Comparison of ENCODE assay signal across 26 cellular contexts in genomic region chr5:36904677-36905076, GRCh38. TPM values are rescaled to one million over a fixed set of nuclear protein-coding genes. Genes with fewer than 3 reads are reported as not detected.
DNase-seq lines count a peak whose midpoint lies in the region; ATAC-seq and TF ChIP-seq lines count a peak whose summit lies in the region.
"Had no signal": no experiment of that assay in that cellular context is flagged by ENCODE, and none has a peak within 500 bp of the region (broad histone marks: within the 10 kb centered on the region; RNA-seq: fewer than 3 reads in every experiment).

No MANE protein-coding gene starts in this region.

- H3K27me3 ChIP-seq in breast epithelium = no peaks in the 10 kb centered on the region
- no peaks in the 10 kb centered on the region for H3K27me3 ChIP-seq in Loucy (ENCODE audit: insufficient read depth, low read length, poor library complexity, severe bottlenecking)
- no peaks in the 10 kb centered on the region for H3K27me3 ChIP-seq in trophoblast cell (ENCODE audit: insufficient read depth, low read length)
- H3K27me3 ChIP-seq in ovary = no peaks in the 10 kb centered on the region
- H3K27me3 ChIP-seq: transverse colon had no signal

- no peak overlapping the region for H4K8ac ChIP-seq in trophoblast cell (ENCODE audit: low read depth, low read length)

- BruUV-seq in MCF 10A (replicated peaks; lab: Mats Ljungman, UMichigan) = no TSS peak

- no peak for ATAC-seq in GM18909 (IDR thresholded peaks at IDR 0.05; ENCODE audit: poor library complexity, unreplicated experiment)
- no peak for ATAC-seq in HG02973 (IDR thresholded peaks at IDR 0.05; ENCODE audit: unreplicated experiment)

- peak overlapping the region; percentile 91 for H3K4ac ChIP-seq in trophoblast cell (ENCODE audit: low read depth, low read length)

- peaks cover 91% of the 10 kb centered on the region for H4K20me1 ChIP-seq in Loucy (ENCODE audit: insufficient read depth, low read length, poor library complexity, severe bottlenecking)

- POLR2A ChIA-PET in MCF 10A (lab: Yijun Ruan, JAX) = no interaction called here

- H3K4me1 ChIP-seq in breast epithelium (no peaks in the 10 kb centered on the region), Loucy (ENCODE audit: insufficient read depth, low read length, poor library complexity, severe bottlenecking) (peaks cover 20% of the 10 kb centered on the region), trophoblast cell (ENCODE audit: control insufficient read depth in 1 of 2, insufficient read depth in 2 of 2, low read length in 2 of 2) (no peaks in the 10 kb centered on the region), ovary (ENCODE audit: insufficient read depth) (peaks cover 4% of the 10 kb centered on the region)

- no peak overlapping the region for H3K23ac ChIP-seq in trophoblast cell (ENCODE audit: low read length)

- H3K4me3 Mint-ChIP-seq in MCF 10A (ENCODE audit: unreplicated experiment) = no peak overlapping the region
- H3K4me3 Mint-ChIP-seq: activated CD4-positive, alpha-beta T cell treated with anti-CD3 and anti-CD28 coated beads, Interleukin-2, amount 10 ng/mL, durations not matched to agents 24 days and 14 days; H9 had no signal

- H3K4me3 ChIP-seq in breast epithelium (no peak overlapping the region), Loucy (ENCODE audit: low read length, poor library complexity, severe bottlenecking) (no peak overlapping the region), choroid plexus epithelial cell (ENCODE audit: low read depth, low read length) (no peak overlapping the region), trophoblast cell (ENCODE audit: low read depth, low read length) (no peak overlapping the region), ovary (no peak overlapping the region)
- H3K4me3 ChIP-seq: left ventricle myocardium inferior, transverse colon had no signal

- H3K9me3 Mint-ChIP-seq in MCF 10A (ENCODE audit: unreplicated experiment) = no peaks in the 10 kb centered on the region

- no peak for TF ChIP-seq POLR2A in breast epithelium (IDR thresholded peaks at IDR 0.05)
- TF ChIP-seq POLR2A in ovary (IDR thresholded peaks at IDR 0.05) = no peak

- no peak overlapping the region for H2BK5ac ChIP-seq in trophoblast cell (ENCODE audit: low read depth, low read length, poor library complexity)

- no peak overlapping the region for H3K18ac ChIP-seq in trophoblast cell (ENCODE audit: low read length)

- H2BK120ac ChIP-seq in trophoblast cell (ENCODE audit: insufficient read depth, low read length, poor library complexity) = no peak overlapping the region

- TF ChIP-seq CTCF in MCF 10A (IDR thresholded peaks at IDR 0.05; ENCODE audit: unreplicated experiment) (no peak), breast epithelium (IDR thresholded peaks at IDR 0.05) (no peak), Loucy (conservative IDR thresholded peaks at IDR 0.05; ENCODE audit: low read length) (no peak), choroid plexus epithelial cell (conservative IDR thresholded peaks at IDR 0.05; ENCODE audit: low read depth, low read length) (no peak), ovary (IDR thresholded peaks at IDR 0.05) (no peak)

- H3K4me1 Mint-ChIP-seq in MCF 10A (ENCODE audit: insufficient read depth, unreplicated experiment) = peaks cover 5% of the 10 kb centered on the region

- no peak overlapping the region for H4K91ac ChIP-seq in trophoblast cell (ENCODE audit: low read depth, low read length)

- H3K4me2 ChIP-seq in Loucy (ENCODE audit: low read depth, low read length, poor library complexity, severe bottlenecking) (peak overlapping the region; percentile 20), trophoblast cell (ENCODE audit: low read length) (no peak overlapping the region)

- no peak overlapping the region for H3K27ac Mint-ChIP-seq in MCF 10A (ENCODE audit: low read depth, unreplicated experiment)
- H3K27ac Mint-ChIP-seq: activated CD4-positive, alpha-beta T cell treated with anti-CD3 and anti-CD28 coated beads, Interleukin-2, amount 10 ng/mL, durations not matched to agents 24 days and 14 days; H9 had no signal

- H2AFZ ChIP-seq in Loucy (ENCODE audit: low read length) (no peak overlapping the region), trophoblast cell (ENCODE audit: insufficient read depth, low read length, poor library complexity) (no peak overlapping the region)

- H3K9me2 ChIP-seq in Loucy (replicated peaks; ENCODE audit: low read depth, low read length) = no peaks in the 10 kb centered on the region

- H2AK5ac ChIP-seq in trophoblast cell (ENCODE audit: low read length) = no peak overlapping the region

- no peak overlapping the region for H3K14ac ChIP-seq in trophoblast cell (ENCODE audit: low read length)

- H3K27me3 Mint-ChIP-seq in MCF 10A (ENCODE audit: insufficient read depth, unreplicated experiment) = no peaks in the 10 kb centered on the region
- H3K27me3 Mint-ChIP-seq: activated CD4-positive, alpha-beta T cell treated with anti-CD3 and anti-CD28 coated beads, Interleukin-2, amount 10 ng/mL, durations not matched to agents 24 days and 14 days had no signal

- H3K9ac ChIP-seq in Loucy (ENCODE audit: low read depth, low read length, poor library complexity, severe bottlenecking) (no peak overlapping the region), trophoblast cell (ENCODE audit: low read length) (no peak overlapping the region)

- no peaks in the 10 kb centered on the region for H3K36me3 ChIP-seq in breast epithelium
- no peaks in the 10 kb centered on the region for H3K36me3 ChIP-seq in Loucy (ENCODE audit: insufficient read depth, low read length)
- H3K36me3 ChIP-seq in trophoblast cell (ENCODE audit: control insufficient read depth in 1 of 2, insufficient read depth in 2 of 2, low read length in 2 of 2) = no peaks in the 10 kb centered on the region
- no peaks in the 10 kb centered on the region for H3K36me3 ChIP-seq in ovary
- H3K36me3 ChIP-seq: left ventricle myocardium inferior, transverse colon had no signal

- CTCF ChIA-PET in MCF 10A (lab: Yijun Ruan, JAX) = no interaction called here

- TF ChIP-seq EP300 in ovary (IDR thresholded peaks at IDR 0.05) = no peak

- H3K36me3 Mint-ChIP-seq in MCF 10A (ENCODE audit: insufficient read depth, unreplicated experiment) = no peaks in the 10 kb centered on the region

- H3K9me3 ChIP-seq in breast epithelium = peaks cover 0 to 10% of the 10 kb centered on the region in 2 donors
- peaks cover 8% of the 10 kb centered on the region; the same call in 1 of the 2 replicates for H3K9me3 ChIP-seq in Loucy (ENCODE audit: insufficient read depth, low read depth, low read length)
- no peaks in the 10 kb centered on the region for H3K9me3 ChIP-seq in trophoblast cell (ENCODE audit: insufficient read depth, low read depth, low read length)
- H3K9me3 ChIP-seq in ovary = no peaks in the 10 kb centered on the region
- H3K9me3 ChIP-seq: transverse colon had no signal

- intact Hi-C loops in MCF 10A (cut with micrococcal nuclease) (no loop called here), breast epithelium (cut with DNase I; ENCODE audit: low total_unique reads) (no loop called here), ovary (cut with DNase I) (no loop called here)

- no peak overlapping the region for H2BK12ac ChIP-seq in trophoblast cell (ENCODE audit: low read length)

- H3K79me2 ChIP-seq in Loucy (ENCODE audit: insufficient read depth, low read length) = peaks cover 100% of the 10 kb centered on the region
- no peaks in the 10 kb centered on the region for H3K79me2 ChIP-seq in trophoblast cell (ENCODE audit: control insufficient read depth, insufficient read depth, low read length, poor library complexity)

- H3K27ac ChIP-seq in breast epithelium = no peak overlapping the region
- H3K27ac ChIP-seq in trophoblast cell (ENCODE audit: low read depth, low read length) = no peak overlapping the region
- H3K27ac ChIP-seq in ovary = no peak overlapping the region
- H3K27ac ChIP-seq: left ventricle myocardium inferior, transverse colon, VCaP had no signal

- H3K79me1 ChIP-seq in trophoblast cell (ENCODE audit: low read length) = no peaks in the 10 kb centered on the region

- WGBS in trophoblast cell (ENCODE audit: extremely low coverage, insufficient coverage, insufficient read length) = no CpG with 5 or more reads among the region's 2 CpGs
- WGBS in ovary, 3 donors = 96 to 97% (median 97%) methylated on average over 2 of the region's 2 CpGs

- DNase-seq in MCF 10A (ENCODE audit: unreplicated experiment) (peak; percentile 43), breast epithelium (ENCODE audit: low spot score in 2 of 2) (no peak), choroid plexus epithelial cell (ENCODE audit: low read depth) (peak; percentile 15), trophoblast cell (peak; percentile 24 to 78), ovary (no peak)
- DNase-seq: activated CD4-positive, alpha-beta T cell treated with anti-CD3 and anti-CD28 coated beads, Interleukin-2, amount 10 ng/mL, durations not matched to agents 24 days and 14 days; activated naive CD4-positive, alpha-beta T cell treated with anti-CD3 and anti-CD28 coated beads, Interleukin-2, amount 50 U/mL, for 16 hours; cortex of kidney; DMS53; effector memory CD4-positive, alpha-beta T cell; H9; Karpas-422; left ventricle myocardium inferior; NCI-H1048; NCI-H1694; NCI-H446; NCI-H774; occipital lobe; SHP77 treated with DMSO at 0.1 percent for 48 hours; stimulated activated CD4-positive, alpha-beta T cell treated with anti-CD3 and anti-CD28 coated beads, Interleukin-4, amount 100 ng/mL, for 24 hours; T-helper 9 cell; transverse colon had no signal

- H3F3A ChIP-seq in Loucy (ENCODE audit: low read depth) = no peaks in the 10 kb centered on the region

- H4K12ac ChIP-seq in trophoblast cell (ENCODE audit: low read depth, low read length) = no peak overlapping the region

RNA-seq across cellular contexts. Expression of gene NIPBL, which starts 28.1 kb away (rescaled TPM):
- total RNA-seq in MCF 10A (2022) = 46.2 and 51.0 TPM in 2 replicates
- 100 to 1,000 TPM in 1 of 3 donors, 10 to 100 TPM in 2; 61.9 to 112 (median 69.2) TPM for total RNA-seq in breast epithelium
- polyA plus RNA-seq in trophoblast cell (2013) = 22.3 and 23.5 TPM in 2 replicates
- 10 to 100 TPM; 40.9 to 73.1 (median 63.7) TPM for total RNA-seq in ovary
- 10 to 100 TPM; 20.8 to 22.8 TPM for polyA plus RNA-seq in ovary

Comparison
In these comparisons a context has a peak if more than half of its experiments do, and no peak if none do; other contexts are left out.
1. DNase-seq: peak in MCF 10A (single experiment), choroid plexus epithelial cell (single experiment) and trophoblast cell (2 of 2); none in breast epithelium (0 of 2) and ovary (0 of 5).